23 cellular contexts compared by ENCODE assay signal in genomic region chr15:64807751-64808222, GRCh38. TPM values are rescaled to one million over a fixed set of nuclear protein-coding genes. Genes with fewer than 3 reads are reported as not detected.
DNase-seq lines count a peak whose midpoint lies in the region; ATAC-seq and TF ChIP-seq lines count a peak whose summit lies in the region.
"Had no signal": no experiment of that assay in that cellular context is flagged by ENCODE, and none has a peak within 500 bp of the region (broad histone marks: within the 10 kb centered on the region; RNA-seq: fewer than 3 reads in every experiment).

No MANE protein-coding gene starts in this region.

- H2BK5ac ChIP-seq in mesenchymal stem cell (ENCODE audit: low read depth, low read length, poor library complexity, severe bottlenecking), result no peak overlapping the region

- peak overlapping the region; percentile 42 for H3K4me3 ChIP-seq in HUES64 (ENCODE audit: low read length)
- peak overlapping the region in 2 of 4 donors; percentile 11 to 40 for H3K4me3 ChIP-seq in esophagus squamous epithelium
- H3K4me3 ChIP-seq in mesenchymal stem cell (ENCODE audit: insufficient read depth in 1 of 2, low read depth in 1 of 2, low read length in 2 of 2), result no peak overlapping the region
- H3K4me3 ChIP-seq in tibial artery, result no peak overlapping the region
- H3K4me3 ChIP-seq: colonic mucosa, hepatocyte, mucosa of descending colon, Peyer's patch had no signal

- H2BK120ac ChIP-seq in mesenchymal stem cell (ENCODE audit: low read depth, low read length), result no peak overlapping the region

- no peak for DNase-seq in esophagus squamous epithelium (lab: John Stamatoyannopoulos, UW)
- DNase-seq in mesenchymal stem cell, result no peak
- no peak for DNase-seq in tibial artery
- no peak for DNase-seq in osteocyte (ENCODE audit: extremely low spot score, unreplicated experiment)
- DNase-seq in GM13977 (ENCODE audit: low spot score), result no peak
- DNase-seq: activated CD4-positive, alpha-beta T cell treated with anti-CD3 and anti-CD28 coated beads, Interleukin-2, amount 50 U/mL, for 4 hours; activated gamma-delta T cell; brain microvascular endothelial cell; colonic mucosa; left ventricle myocardium superior; mucosa of descending colon; NCI-H1105; NCI-H2081; NCI-H446; Peyer's patch; retina; stimulated activated CD4-positive, alpha-beta T cell treated with anti-CD3 and anti-CD28 coated beads, Interleukin-15, amount 100 ng/mL, for 24 hours; substantia nigra had no signal

- H3K4ac ChIP-seq in mesenchymal stem cell (ENCODE audit: low read depth in 1 of 2, low read length in 2 of 2), result no peak overlapping the region

- 2% methylated on average over 3 of the region's 6 CpGs for WGBS in HUES64
- WGBS in esophagus squamous epithelium, 2 donors, result 20% methylated on average over 1 of the region's 6 CpGs; no CpG with 5 or more reads in 1 of the 2 donors
- 52% methylated on average over 4 of the region's 6 CpGs for WGBS in mesenchymal stem cell

- intact Hi-C loops in esophagus squamous epithelium (cut with DNase I), result loop anchor here (5.0 kb wide), 1 partner anchor 65 kb away; no protein-coding TSS in a partner anchor
- intact Hi-C loops in tibial artery (cut with DNase I; ENCODE audit: low total_unique reads), result no loop called here

- no peaks in the 10 kb centered on the region for H3K79me1 ChIP-seq in mesenchymal stem cell (replicated peaks; ENCODE audit: low read length, poor library complexity, severe bottlenecking)

- H3K27ac ChIP-seq in HUES64 (ENCODE audit: low read depth, low read length) (peak overlapping the region; percentile 99), esophagus squamous epithelium (peak overlapping the region; percentile 65 to 88 (median 76)), mesenchymal stem cell (ENCODE audit: low read length, poor library complexity, severe bottlenecking) (no peak overlapping the region), tibial artery (peak overlapping the region; percentile 67)
- H3K27ac ChIP-seq: brain microvascular endothelial cell, colonic mucosa, hepatocyte had no signal

- H3K9me3 ChIP-seq in HUES64 (ENCODE audit: insufficient read depth, low read depth, low read length) (no peaks in the 10 kb centered on the region), esophagus squamous epithelium (no peaks in the 10 kb centered on the region), mesenchymal stem cell (ENCODE audit: control insufficient read depth, low read length) (no peaks in the 10 kb centered on the region), tibial artery (no peaks in the 10 kb centered on the region)
- H3K9me3 ChIP-seq: colonic mucosa, mucosa of descending colon, Peyer's patch had no signal

- H3K4me1 Mint-ChIP-seq in osteocyte (ENCODE audit: unreplicated experiment), result peaks cover 3% of the 10 kb centered on the region

- H3K23ac ChIP-seq in mesenchymal stem cell (ENCODE audit: low read length in 2 of 2), result no peak overlapping the region

- no peak overlapping the region for H3K14ac ChIP-seq in mesenchymal stem cell (ENCODE audit: low read length in 2 of 2)

- no peak overlapping the region for H3K4me3 Mint-ChIP-seq in osteocyte (ENCODE audit: unreplicated experiment)

- H3K4me1 ChIP-seq in HUES64 (ENCODE audit: insufficient read depth, low read length) (peaks cover 50% of the 10 kb centered on the region), esophagus squamous epithelium (peaks cover 0 to 21% (median 5%) of the 10 kb centered on the region in 3 donors), mesenchymal stem cell (ENCODE audit: control insufficient read depth, insufficient read depth, low read depth, low read length) (peaks cover 5% of the 10 kb centered on the region), tibial artery (peaks cover 0 to 23% (median 0%) of the 10 kb centered on the region in 4 donors)
- H3K4me1 ChIP-seq: colonic mucosa, Peyer's patch had no signal

- H3K36me3 ChIP-seq in HUES64 (ENCODE audit: insufficient read depth, low read length), result no peaks in the 10 kb centered on the region
- H3K36me3 ChIP-seq in esophagus squamous epithelium, result no peaks in the 10 kb centered on the region
- H3K36me3 ChIP-seq in mesenchymal stem cell (ENCODE audit: control insufficient read depth in 1 of 2, insufficient read depth in 2 of 2, low read depth in 1 of 2, low read length in 2 of 2), result no peaks in the 10 kb centered on the region
- H3K36me3 ChIP-seq in tibial artery, result no peaks in the 10 kb centered on the region
- H3K36me3 ChIP-seq: brain microvascular endothelial cell, colonic mucosa, Peyer's patch had no signal

- H2BK12ac ChIP-seq in mesenchymal stem cell (ENCODE audit: low read length in 2 of 2), result peak overlapping the region in 1 of 2 experiments; percentile 75

- TF ChIP-seq POLR2A in esophagus squamous epithelium (IDR thresholded peaks at IDR 0.05), result no peak

- no peaks in the 10 kb centered on the region for H3K9me3 Mint-ChIP-seq in osteocyte (ENCODE audit: unreplicated experiment)

- peak overlapping the region; percentile 3 for H2BK15ac ChIP-seq in mesenchymal stem cell (ENCODE audit: low read depth, poor library complexity, severe bottlenecking)

- H3K9ac ChIP-seq in HUES64 (ENCODE audit: low read depth, low read length), result peak overlapping the region; percentile 88
- no peak overlapping the region for H3K9ac ChIP-seq in mesenchymal stem cell (ENCODE audit: low read length)

- no peak overlapping the region for H4K91ac ChIP-seq in mesenchymal stem cell (ENCODE audit: low read length)

- H4K8ac ChIP-seq in mesenchymal stem cell (ENCODE audit: low read length), result no peak overlapping the region

- H3K36me3 Mint-ChIP-seq in osteocyte (ENCODE audit: unreplicated experiment), result no peaks in the 10 kb centered on the region

- H3K18ac ChIP-seq in mesenchymal stem cell (ENCODE audit: low read depth in 1 of 2, low read length in 2 of 2), result no peak overlapping the region

- H2AFZ ChIP-seq in mesenchymal stem cell (ENCODE audit: low read depth, low read length), result no peak overlapping the region
- H2AFZ ChIP-seq: hepatocyte had no signal

- H3K27ac Mint-ChIP-seq in osteocyte (ENCODE audit: unreplicated experiment), result no peak overlapping the region

- no peak for TF ChIP-seq CTCF in esophagus squamous epithelium (IDR thresholded peaks at IDR 0.05)
- no peak for TF ChIP-seq CTCF in tibial artery (IDR thresholded peaks at IDR 0.05)
- no peak for TF ChIP-seq CTCF in osteocyte (IDR thresholded peaks at IDR 0.05)
- TF ChIP-seq CTCF in GM13977 (IDR thresholded peaks at IDR 0.05; ENCODE audit: extremely low read depth, insufficient read depth, missing control alignments), result no peak

- no peaks in the 10 kb centered on the region for H3K27me3 ChIP-seq in HUES64 (ENCODE audit: insufficient read depth, low read length)
- peaks cover 0 to 5% (median 0%) of the 10 kb centered on the region in 4 donors for H3K27me3 ChIP-seq in esophagus squamous epithelium
- peaks cover 5 to 31% of the 10 kb centered on the region in 2 experiments for H3K27me3 ChIP-seq in mesenchymal stem cell (ENCODE audit: control insufficient read depth in 1 of 2, insufficient read depth in 1 of 2, low read length in 2 of 2)
- H3K27me3 ChIP-seq in tibial artery, result no peaks in the 10 kb centered on the region
- H3K27me3 ChIP-seq: brain microvascular endothelial cell, colonic mucosa, hepatocyte, Peyer's patch had no signal

- in situ Hi-C loops in GM13977 (cut with MboI; ENCODE audit: low pct_unique_long_range_greater_than_20kb, low sequenced_read_pairs, unreplicated experiment), result loop anchor here (5.0 kb wide), 1 partner anchor 75 kb away; no protein-coding TSS in a partner anchor

- no peak overlapping the region for H2AK5ac ChIP-seq in mesenchymal stem cell (ENCODE audit: low read length, severe bottlenecking)

- no peak for ATAC-seq in GM21381 (IDR thresholded peaks at IDR 0.05; ENCODE audit: unreplicated experiment)
- ATAC-seq: HepG2, left ventricle myocardium superior had no signal

- H3K27me3 Mint-ChIP-seq in osteocyte (ENCODE audit: unreplicated experiment), result no peaks in the 10 kb centered on the region

- H3K4me2 ChIP-seq in mesenchymal stem cell (ENCODE audit: low read length, poor library complexity, severe bottlenecking), result no peak overlapping the region
- H3K4me2 ChIP-seq: hepatocyte had no signal

RNA-seq across cellular contexts. Expression of gene PIF1, which starts 17.7 kb away (rescaled TPM):
- polyA plus RNA-seq in HUES64 (2013, experiment 1 of 2), result 29.3 TPM
- 31.6 TPM for polyA plus RNA-seq in HUES64 (2013, experiment 2 of 2)
- total RNA-seq in esophagus squamous epithelium (10 to 100 TPM in 1 of 4 donors, 1 to 10 TPM in 3; 1.8 to 17.5 (median 3.8) TPM), osteocyte (4.2 and 4.8 TPM in 2 replicates)
- 0.94 TPM for polyA plus RNA-seq in mesenchymal stem cell (2013, experiment 1 of 2)
- polyA plus RNA-seq in mesenchymal stem cell (2013, experiment 2 of 2), result 1.0 TPM

RNA-seq across cellular contexts. Expression of gene RBPMS2, which starts 32.4 kb away (rescaled TPM):
- polyA plus RNA-seq in HUES64 (2013, experiment 1 of 2), result 127 TPM
- 147 TPM for polyA plus RNA-seq in HUES64 (2013, experiment 2 of 2)
- total RNA-seq in esophagus squamous epithelium (1 to 10 TPM in 2 of 4 donors, under 1 TPM in 1, not detected in 1; 0.75 to 5.0 (median 1.3) TPM), osteocyte (3.8 and 4.8 TPM in 2 replicates)
- 23.8 TPM for polyA plus RNA-seq in mesenchymal stem cell (2013, experiment 1 of 2)
- polyA plus RNA-seq in mesenchymal stem cell (2013, experiment 2 of 2), result 24.0 TPM
- total RNA-seq: HepG2; T-helper 2 cell treated with Interferon-gamma antibody and Interleukin-4, amounts not matched to agents 100 ng/mL and 5 ng/mL, for 36 hours had no signal

RNA-seq across cellular contexts. Expression of gene PLEKHO2, which starts 33.9 kb away (rescaled TPM):
- polyA plus RNA-seq in HUES64 (2013, experiment 1 of 2), result 13.6 TPM
- polyA plus RNA-seq in HUES64 (2013, experiment 2 of 2), result 13.0 TPM
- total RNA-seq in esophagus squamous epithelium (10 to 100 TPM in 1 of 4 donors, 1 to 10 TPM in 3; 5.6 to 18.3 (median 7.2) TPM), osteocyte (24.5 and 24.7 TPM in 2 replicates)
- polyA plus RNA-seq in mesenchymal stem cell (2013, experiment 1 of 2), result 16.3 TPM
- 17.0 TPM for polyA plus RNA-seq in mesenchymal stem cell (2013, experiment 2 of 2)
